In the genomic region with DNA sequence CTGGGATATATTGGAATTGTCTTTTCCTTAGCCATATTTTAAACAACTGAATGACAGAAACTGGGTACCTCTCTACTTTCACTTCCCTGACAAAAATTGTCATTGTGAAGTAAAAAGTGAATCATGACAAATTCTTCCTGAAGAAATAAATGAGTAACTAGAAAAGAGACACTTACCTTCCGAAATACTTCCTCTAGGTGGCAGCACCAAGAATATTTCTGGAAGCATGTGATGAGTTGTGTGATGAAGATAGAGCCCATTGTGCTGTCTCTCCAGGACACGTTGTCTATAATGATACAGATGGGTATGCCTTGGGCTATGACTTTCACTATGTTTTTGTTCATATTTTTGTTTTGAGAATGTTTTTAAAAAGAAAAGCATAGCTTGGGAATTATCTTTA, we compare ENCODE assay signal across 9 cellular contexts. TPM values are rescaled to one million over a fixed set of nuclear protein-coding genes. Genes with fewer than 3 reads are reported as not detected.
DNase-seq lines count a peak whose midpoint lies in the region; ATAC-seq and TF ChIP-seq lines count a peak whose summit lies in the region.
"Had no signal": no experiment of that assay in that cellular context is flagged by ENCODE, and none has a peak within 500 bp of the region (broad histone marks: within the 10 kb centered on the region; RNA-seq: fewer than 3 reads in every experiment).

No MANE protein-coding gene starts in this region.

- no peaks in the 10 kb centered on the region for H4K20me1 ChIP-seq in SK-N-SH (ENCODE audit: insufficient read depth)

- H3K4me1 ChIP-seq in heart right ventricle: peaks cover 0 to 5% (median 0%) of the 10 kb centered on the region in 9 donors
- H3K4me1 ChIP-seq in SK-N-SH (ENCODE audit: control insufficient read depth in 1 of 2, insufficient read depth in 2 of 2, low read depth in 1 of 2, low read length in 1 of 2): no peaks in the 10 kb centered on the region
- H3K4me1 ChIP-seq in psoas muscle: no peaks in the 10 kb centered on the region

- no peak overlapping the region for H3K9ac ChIP-seq in SK-N-SH

- H3K27me3 ChIP-seq in heart right ventricle (no peaks in the 10 kb centered on the region), SK-N-SH (ENCODE audit: insufficient read depth) (no peaks in the 10 kb centered on the region), psoas muscle (ENCODE audit: insufficient read depth in 3 of 3, low read length in 2 of 3) (no peaks in the 10 kb centered on the region)

- H3K4me2 ChIP-seq in SK-N-SH: no peak overlapping the region

- CTCF ChIA-PET in SK-N-SH (lab: Yijun Ruan, JAX): interaction anchor here (0.6 to 1.5 kb wide), 8 partner anchors 11 to 917 kb away, joined by 3 to 5 read pairs (median 3); partner anchors contain the start of gene CASP4

- no peaks in the 10 kb centered on the region for H3K9me2 ChIP-seq in SK-N-SH

- ATAC-seq in heart right ventricle (peak in 1 of 8 donors; percentile 53), Right ventricle myocardium inferior (no peak), GM21423 (IDR thresholded peaks at IDR 0.05; ENCODE audit: unreplicated experiment) (peak; percentile 97), HG03565 (IDR thresholded peaks at IDR 0.05; ENCODE audit: unreplicated experiment) (peak; percentile 95), psoas muscle (no peak)

- H3K36me3 ChIP-seq in heart right ventricle (peaks cover 0 to 100% (median 46%) of the 10 kb centered on the region in 9 donors), SK-N-SH (replicated peaks in 1 of 2; ENCODE audit: control insufficient read depth in 1 of 2, insufficient read depth in 2 of 2, low read length in 1 of 2) (peaks cover 0 to 5% of the 10 kb centered on the region in 2 experiments), psoas muscle (ENCODE audit: insufficient read depth in 1 of 2, low read depth in 1 of 2) (peaks cover 19 to 41% of the 10 kb centered on the region in 2 donors)

- no peak for TF ChIP-seq EP300 in SK-N-SH (IDR thresholded peaks at IDR 0.05; ENCODE audit: borderline replicate concordance in 1 of 2, low read depth in 1 of 2, low read length in 1 of 2)

- 21 to 25% methylated on average over 2 of the region's 2 CpGs for WGBS in heart right ventricle, 2 donors
- WGBS in SK-N-SH (ENCODE audit: low lambda C conversion rate): 12% methylated on average over 2 of the region's 2 CpGs
- WGBS in psoas muscle, 3 donors: 18 to 34% (median 32%) methylated on average over 2 of the region's 2 CpGs

- peak in 7 of 9 donors; percentile 46 to 66 (median 56) for TF ChIP-seq CTCF in heart right ventricle (IDR thresholded peaks at IDR 0.05)
- peak; percentile 64 for TF ChIP-seq CTCF in SK-N-SH (IDR thresholded peaks at IDR 0.05)
- TF ChIP-seq CTCF in psoas muscle (IDR thresholded peaks at IDR 0.05): peak; percentile 36

- H3K9me3 ChIP-seq in heart right ventricle (no peaks in the 10 kb centered on the region), SK-N-SH (no peaks in the 10 kb centered on the region), psoas muscle (no peaks in the 10 kb centered on the region)

- TF ChIP-seq RAD21 in SK-N-SH (IDR thresholded peaks at IDR 0.05; ENCODE audit: low read length): peak; percentile 53

- H3F3A ChIP-seq in SK-N-SH (replicated peaks; ENCODE audit: insufficient read depth): no peaks in the 10 kb centered on the region

- H3K27ac ChIP-seq in heart right ventricle: peak overlapping the region in 1 of 10 donors; percentile 8
- no peak overlapping the region for H3K27ac ChIP-seq in SK-N-SH (ENCODE audit: low read depth in 2 of 2, low read length in 1 of 2)
- H3K27ac ChIP-seq in psoas muscle: no peak overlapping the region
- H3K27ac ChIP-seq: skin epidermis had no signal

- POLR2A ChIA-PET in SK-N-SH (lab: Yijun Ruan, JAX): no interaction called here

- H3K4me3 ChIP-seq in heart right ventricle: no peak overlapping the region
- no peak overlapping the region for H3K4me3 ChIP-seq in SK-N-SH (ENCODE audit: low read depth in 2 of 2, low read length in 1 of 2)
- H3K4me3 ChIP-seq in psoas muscle: no peak overlapping the region
- H3K4me3 ChIP-seq: skin epidermis had no signal

- H3K79me2 ChIP-seq in SK-N-SH (ENCODE audit: insufficient read depth): no peaks in the 10 kb centered on the region

- DNase-seq in heart right ventricle (peak in 1 of 2 donors; percentile 33), Right ventricle myocardium inferior (ENCODE audit: missing footprints) (no peak), SK-N-SH (no peak), fibroblast of gingiva (ENCODE audit: low read depth) (peak; percentile 41), psoas muscle (no peak)
- DNase-seq in stimulated activated naive CD4-positive, alpha-beta T cell treated with Interleukin-2 at 50 U/mL for 16 hours (lab: John Stamatoyannopoulos, UW): no peak

- H2AFZ ChIP-seq in SK-N-SH (ENCODE audit: low read depth): no peak overlapping the region

- intact Hi-C loops in heart right ventricle (cut with DNase I) (loop anchor here in 1 of 10 donors (10.0 kb wide), 1 partner anchor 48 kb away; no protein-coding TSS in a partner anchor), Right ventricle myocardium inferior (cut with DNase I) (no loop called here), psoas muscle (cut with DNase I) (no loop called here)

TF ChIP-seq in SK-N-SH, 30 proteins besides CTCF, POLR2A, EP300 and RAD21:
- no peak for TF ChIP-seq TCF12 (IDR thresholded peaks at IDR 0.05)
- peak; percentile 31; the same call in 1 of the 2 replicates for TF ChIP-seq SMC3 (IDR thresholded peaks at IDR 0.05; ENCODE audit: low read depth, low read length)
TF ChIP-seq in SK-N-SH: peak in this region for 1.

RNA-seq across cellular contexts. Expression of gene CASP4, which starts 21.5 kb away (rescaled TPM):
- total RNA-seq in heart right ventricle: 10 to 100 TPM in 8 of 10 donors, 1 to 10 TPM in 2; 6.6 to 42.7 (median 11.8) TPM
- 10 to 100 TPM; 19.0 to 19.3 TPM for polyA plus RNA-seq in heart right ventricle
- total RNA-seq in Right ventricle myocardium inferior: 15.1 TPM
- 9.1 and 13.6 TPM in 2 replicates for polyA plus RNA-seq in SK-N-SH (2012; rRNA removed)
- polyA plus RNA-seq in SK-N-SH (2012; cell fraction: cytosol; rRNA removed): 11.3 and 12.8 TPM in 2 replicates
- polyA plus RNA-seq in SK-N-SH (2012; cell fraction: nucleus; rRNA removed): 5.2 and 8.4 TPM in 2 replicates
- total RNA-seq in psoas muscle: 10 to 100 TPM in 3 of 4 donors, 1 to 10 TPM in 1; 5.5 to 17.8 (median 13.8) TPM
- polyA plus RNA-seq in psoas muscle: 100 to 1,000 TPM in 1 of 3 donors, 1 to 10 TPM in 2; 5.8 to 113 (median 6.9) TPM

RNA-seq across cellular contexts. Expression of gene CASP12, which starts 48.6 kb away (rescaled TPM):
- total RNA-seq in heart right ventricle (under 1 TPM in 4 of 10 donors, not detected in 6; 0.30 to 0.46 (median 0.37) TPM), Right ventricle myocardium inferior (0.22 TPM), psoas muscle (not detected)
- polyA plus RNA-seq in heart right ventricle (under 1 TPM; 0.06 to 0.22 TPM), SK-N-SH (2012; rRNA removed) (not detected in 2 replicates), psoas muscle (under 1 TPM in 2 of 3 donors, not detected in 1; 0.10 to 0.38 TPM)
- polyA plus RNA-seq in SK-N-SH (2012; cell fraction: cytosol; rRNA removed): not detected in 2 replicates
- not detected in 2 replicates for polyA plus RNA-seq in SK-N-SH (2012; cell fraction: nucleus; rRNA removed)

Comparison
In these comparisons a context has a peak if more than half of its experiments do, and no peak if none do; other contexts are left out.
1. ATAC-seq: peak in GM21423 (single experiment) and HG03565 (single experiment); none in Right ventricle myocardium inferior (single experiment) and psoas muscle (0 of 4).
2. Peak in every context shown above with its lines, with median percentiles within 50 percentile points of each other: CTCF ChIP-seq.